ENCODE assay signal across 23 cellular contexts in genomic region chr4:79446145-79446544, GRCh38. TPM values are rescaled to one million over a fixed set of nuclear protein-coding genes. Genes with fewer than 3 reads are reported as not detected.
DNase-seq lines count a peak whose midpoint lies in the region; ATAC-seq and TF ChIP-seq lines count a peak whose summit lies in the region.
"Had no signal": no experiment of that assay in that cellular context is flagged by ENCODE, and none has a peak within 500 bp of the region (broad histone marks: within the 10 kb centered on the region; RNA-seq: fewer than 3 reads in every experiment).

No MANE protein-coding gene starts in this region.

- H3K4me3 Mint-ChIP-seq in neural progenitor cell = no peak overlapping the region
- H3K4me3 Mint-ChIP-seq in stimulated activated effector memory CD8-positive, alpha-beta T cell treated with anti-CD3 and anti-CD28 coated beads, Interleukin-12 subunit alpha, Interleukin-12 subunit beta, amount 100 ng/mL, for 72 hours = no peak overlapping the region
- H3K4me3 Mint-ChIP-seq: CD4-positive, alpha-beta memory T cell had no signal

- peaks cover 7% of the 10 kb centered on the region for H3K4me1 Mint-ChIP-seq in neural progenitor cell
- no peaks in the 10 kb centered on the region for H3K4me1 Mint-ChIP-seq in stimulated activated effector memory CD8-positive, alpha-beta T cell treated with anti-CD3 and anti-CD28 coated beads, Interleukin-12 subunit alpha, Interleukin-12 subunit beta, amount 100 ng/mL, for 72 hours
- H3K4me1 Mint-ChIP-seq: CD4-positive, alpha-beta memory T cell had no signal

- no peak for ATAC-seq in GM21423 (IDR thresholded peaks at IDR 0.05; ENCODE audit: unreplicated experiment)
- ATAC-seq in stimulated activated effector memory CD8-positive, alpha-beta T cell treated with anti-CD3 and anti-CD28 coated beads, Interleukin-12 subunit alpha, Interleukin-12 subunit beta, amount 100 ng/mL, for 72 hours = no peak

- DNase-seq in NCI-H69 (lab: John Stamatoyannopoulos, UW) = peak; percentile 34
- no peak for DNase-seq in SK-N-MC (ENCODE audit: low read depth, low spot score)
- no peak for DNase-seq in neural progenitor cell (ENCODE audit: low spot score)
- no peak for DNase-seq in kidney glomerular epithelial cell (lab: John Stamatoyannopoulos, UW)
- no peak for DNase-seq in SK-N-DZ (ENCODE audit: low spot score)
- DNase-seq in stimulated activated effector memory CD8-positive, alpha-beta T cell treated with anti-CD3 and anti-CD28 coated beads, Interleukin-12 subunit alpha, Interleukin-12 subunit beta, amount 100 ng/mL, for 72 hours (ENCODE audit: low spot score in 2 of 2) = no peak
- DNase-seq: C1 segment of cervical spinal cord; Calu3; CD4-positive, alpha-beta memory T cell; DMS53; DMS79 treated with DMSO at 0.1 percent for 48 hours; GF-D8; H7; HCEC 1CT had no signal

- no peaks in the 10 kb centered on the region for H3K27me3 ChIP-seq in endocrine pancreas (ENCODE audit: control insufficient read depth, insufficient read depth, low read length)
- H3K27me3 ChIP-seq in neural progenitor cell = no peaks in the 10 kb centered on the region

- H2AFZ ChIP-seq in neural progenitor cell (replicated peaks) = peak overlapping the region; percentile 33

- H3K27ac ChIP-seq in SK-N-MC (0 out of 2 replicates have a peak overlapping the region, but pooled peaks have one; percentile 35), neural progenitor cell (peak overlapping the region; percentile 89)
- H3K27ac ChIP-seq: GM23248 had no signal

- H3K36me3 Mint-ChIP-seq in neural progenitor cell = no peaks in the 10 kb centered on the region
- no peaks in the 10 kb centered on the region for H3K36me3 Mint-ChIP-seq in stimulated activated effector memory CD8-positive, alpha-beta T cell treated with anti-CD3 and anti-CD28 coated beads, Interleukin-12 subunit alpha, Interleukin-12 subunit beta, amount 100 ng/mL, for 72 hours
- H3K36me3 Mint-ChIP-seq: CD4-positive, alpha-beta memory T cell had no signal

- no peaks in the 10 kb centered on the region for H3K9me3 Mint-ChIP-seq in neural progenitor cell
- H3K9me3 Mint-ChIP-seq in stimulated activated effector memory CD8-positive, alpha-beta T cell treated with anti-CD3 and anti-CD28 coated beads, Interleukin-12 subunit alpha, Interleukin-12 subunit beta, amount 100 ng/mL, for 72 hours = no peaks in the 10 kb centered on the region
- H3K9me3 Mint-ChIP-seq: CD4-positive, alpha-beta memory T cell had no signal

- TF ChIP-seq CTCF in neural progenitor cell (IDR thresholded peaks at IDR 0.05) = no peak

- H4K20me1 ChIP-seq in neural progenitor cell (ENCODE audit: low read depth) = no peaks in the 10 kb centered on the region

- no peaks in the 10 kb centered on the region for H3K4me1 ChIP-seq in endocrine pancreas (ENCODE audit: control insufficient read depth, insufficient read depth, low read length)
- H3K4me1 ChIP-seq in neural progenitor cell = peaks cover 45% of the 10 kb centered on the region

- no peaks in the 10 kb centered on the region for H3K27me3 Mint-ChIP-seq in neural progenitor cell (ENCODE audit: insufficient read depth, low read depth)

- H3K9ac ChIP-seq in SK-N-MC (ENCODE audit: insufficient read length) (no peak overlapping the region), endocrine pancreas (ENCODE audit: control insufficient read depth, insufficient read depth, low read length) (no peak overlapping the region), neural progenitor cell (no peak overlapping the region)
- H3K9ac ChIP-seq: GM23248 had no signal

- H3K4me3 ChIP-seq in SK-N-MC (no peak overlapping the region), endocrine pancreas (ENCODE audit: control insufficient read depth, insufficient read depth, low read length) (peak overlapping the region; percentile 16), neural progenitor cell (no peak overlapping the region)
- H3K4me3 ChIP-seq: GM23248 had no signal

- no peak overlapping the region for H3K27ac Mint-ChIP-seq in neural progenitor cell
- no peak overlapping the region for H3K27ac Mint-ChIP-seq in stimulated activated effector memory CD8-positive, alpha-beta T cell treated with anti-CD3 and anti-CD28 coated beads, Interleukin-12 subunit alpha, Interleukin-12 subunit beta, amount 100 ng/mL, for 72 hours
- H3K27ac Mint-ChIP-seq: CD4-positive, alpha-beta memory T cell had no signal

- H3K36me3 ChIP-seq in SK-N-MC (ENCODE audit: insufficient read depth, low read length) (no peaks in the 10 kb centered on the region), endocrine pancreas (ENCODE audit: control insufficient read depth, insufficient read depth, low read length) (no peaks in the 10 kb centered on the region), neural progenitor cell (no peaks in the 10 kb centered on the region)

- no peaks in the 10 kb centered on the region for H3K79me2 ChIP-seq in neural progenitor cell (ENCODE audit: low read depth)

- H3K9me3 ChIP-seq in SK-N-MC (ENCODE audit: low read depth, low read length) (no peaks in the 10 kb centered on the region), endocrine pancreas (ENCODE audit: control insufficient read depth, low read length) (no peaks in the 10 kb centered on the region), neural progenitor cell (ENCODE audit: low read depth) (no peaks in the 10 kb centered on the region)

- H3F3A ChIP-seq in neural progenitor cell (ENCODE audit: low read depth) = peaks cover 28% of the 10 kb centered on the region

- peak overlapping the region; percentile 44 for H3K4me2 ChIP-seq in neural progenitor cell

RNA-seq across cellular contexts. Expression of gene GK2, which starts 38.1 kb away (rescaled TPM):
- not detected in 2 replicates for total RNA-seq in neural progenitor cell (ENCODE audit: low replicate concordance)
- polyA plus RNA-seq in SK-N-DZ (2014; cell fraction: cytosol; rRNA removed) = not detected in 2 replicates
- not detected in 2 replicates for polyA plus RNA-seq in SK-N-DZ (2014; cell fraction: nucleus; rRNA removed)
- total RNA-seq: A172; A673; Calu3; CD4-positive, alpha-beta memory T cell; Daoy; G401; GM23248; H1; H7 had no signal
- polyA plus RNA-seq: BJ; CD4-positive, alpha-beta memory T cell; GM23248; H1 had no signal
